Comparison of ENCODE assay signal across 26 cellular contexts in the genomic region with DNA sequence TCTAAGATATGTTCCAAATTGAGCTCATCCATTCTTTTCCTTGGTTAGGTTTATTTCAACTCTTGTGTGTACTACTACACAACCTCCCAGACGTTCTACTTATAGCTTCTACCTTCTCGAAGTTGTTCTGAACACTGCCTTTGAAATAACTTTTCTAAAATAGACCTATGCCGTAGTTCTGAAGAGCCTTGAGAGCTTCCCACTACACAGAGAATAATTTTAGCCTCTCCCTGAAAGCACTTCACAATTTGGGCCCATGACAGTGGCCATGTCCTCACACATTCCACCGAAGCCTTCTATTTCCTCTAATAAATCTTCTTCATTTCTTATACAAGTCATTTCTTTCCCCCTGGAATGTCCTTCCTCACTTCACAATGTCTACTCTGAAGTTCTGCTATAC.
"Had no signal": no experiment of that assay in that cellular context is flagged by ENCODE, and none has a peak within 500 bp of the region (broad histone marks: within the 10 kb centered on the region; RNA-seq: fewer than 3 reads in every experiment).

No MANE protein-coding gene starts in this region.

- H3K9me3 ChIP-seq: SJCRH30 had no signal

- H3K36me3 ChIP-seq: SJCRH30 had no signal

- H3K27ac ChIP-seq: RWPE1, SJCRH30, SK-N-MC had no signal

- H3K4me3 ChIP-seq: SJCRH30, SK-N-MC had no signal

- ATAC-seq: activated CD4-positive, alpha-beta T cell treated with anti-CD3 and anti-CD28 coated beads for 36 hours; activated CD4-positive, CD25-positive, alpha-beta regulatory T cell treated with anti-CD3 and anti-CD28 coated beads, Interleukin-2, amount 50 U/mL, for 24 hours; activated CD8-positive, alpha-beta T cell treated with anti-CD3 and anti-CD28 coated beads, Interleukin-2, amount 10 ng/mL, durations not matched to agents 7 days and 5 days; activated naive CD8-positive, alpha-beta T cell treated with anti-CD3 and anti-CD28 coated beads, Interleukin-2, amount 50 U/mL, for 24 hours; PC-3; WTC11 had no signal

- DNase-seq: activated CD4-positive, alpha-beta T cell treated with anti-CD3 and anti-CD28 coated beads for 36 hours; activated CD4-positive, alpha-beta T cell treated with anti-CD3 and anti-CD28 coated beads, Interleukin-2, amount 10 ng/mL, durations not matched to agents 7 days and 5 days; activated CD4-positive, alpha-beta T cell treated with anti-CD3 and anti-CD28 coated beads, Interleukin-2, amount 50 U/mL, for 48 hours; activated CD8-positive, alpha-beta T cell treated with anti-CD3 and anti-CD28 coated beads, Interleukin-2, amount 10 ng/mL, durations not matched to agents 7 days and 5 days; activated effector memory CD4-positive, alpha-beta T cell treated with Interleukin-2 at 50 U/mL for 16 hours; activated naive CD4-positive, alpha-beta T cell treated with anti-CD3 and anti-CD28 coated beads, Interleukin-2, amount 10 ng/mL, durations not matched to agents 7 days and 5 days; activated naive CD8-positive, alpha-beta T cell treated with anti-CD3 and anti-CD28 coated beads, Interleukin-2, amount 50 U/mL, for 24 hours; activated T-cell treated with anti-CD3 and anti-CD28 coated beads, Interleukin-2, amount 50 U/mL, for 24 hours; anterior cingulate cortex; Karpas-422; KBM-7; NCI-H1105 treated with DMSO at 0.1 percent for 48 hours; NCI-H1436; NCI-H1694; NCI-H1930; NCI-H345; NCI-H524 treated with DMSO at 0.1 percent for 48 hours; NCI-H748 treated with DMSO at 0.1 percent for 48 hours; NK-92 treated with Interleukin-12 subunit alpha and Interleukin-12 subunit beta, amount 100 ng/mL, for 24 hours; PC-3; SHP77; SJCRH30 had no signal

- H3K27me3 ChIP-seq: SJCRH30 had no signal

- H3K4me1 ChIP-seq: SJCRH30 had no signal
